25 cellular contexts compared by ENCODE assay signal in the genomic region with DNA sequence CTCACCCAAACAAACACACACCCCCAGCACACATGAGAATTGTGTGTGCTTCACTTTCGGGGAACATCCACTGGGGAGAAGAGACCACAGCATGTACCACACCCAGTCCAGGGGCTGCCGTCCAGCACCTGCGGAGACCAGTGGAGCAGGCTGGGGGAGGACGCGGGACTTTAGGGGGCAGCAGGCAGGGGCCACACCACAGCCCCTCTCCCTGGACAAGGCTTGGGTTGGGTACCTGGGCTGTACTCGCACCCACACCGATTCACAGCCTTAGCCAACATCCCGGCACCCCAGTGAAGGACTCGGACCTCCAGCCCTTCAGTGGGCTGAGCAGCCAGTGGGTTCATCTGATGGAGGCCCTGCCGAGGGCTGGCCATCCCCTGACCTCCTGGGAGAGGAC.
"Had no signal": no experiment of that assay in that cellular context is flagged by ENCODE, and none has a peak within 500 bp of the region (broad histone marks: within the 10 kb centered on the region; RNA-seq: fewer than 3 reads in every experiment).

No MANE protein-coding gene starts in this region.

- H3K27me3 ChIP-seq: colonic mucosa, ovary, right atrium auricular region, thyroid gland, vagina had no signal

- H3K27ac ChIP-seq: colonic mucosa, esophagus squamous epithelium, gastroesophageal sphincter, left ventricle myocardium inferior, lower lobe of right lung, ovary, right atrium auricular region, suprapubic skin, thyroid gland, vagina had no signal

- H3K9me3 Mint-ChIP-seq: immature natural killer cell; mesothelial cell of epicardium; stimulated activated effector memory CD8-positive, alpha-beta T cell treated with anti-CD3 and anti-CD28 coated beads, Interleukin-12 subunit alpha, Interleukin-12 subunit beta, amount 100 ng/mL, for 72 hours; type B pancreatic cell had no signal

- H3K27ac Mint-ChIP-seq: immature natural killer cell; memory B cell; mesothelial cell of epicardium; nephron; stimulated activated effector memory CD8-positive, alpha-beta T cell treated with anti-CD3 and anti-CD28 coated beads, Interleukin-12 subunit alpha, Interleukin-12 subunit beta, amount 100 ng/mL, for 72 hours; type B pancreatic cell had no signal

- ATAC-seq: gastroesophageal sphincter; left cardiac atrium; stimulated activated effector memory CD8-positive, alpha-beta T cell treated with anti-CD3 and anti-CD28 coated beads, Interleukin-12 subunit alpha, Interleukin-12 subunit beta, amount 100 ng/mL, for 72 hours; stimulated activated naive CD8-positive, alpha-beta T cell treated with anti-CD3 and anti-CD28 coated beads, Interleukin-15, Interleukin-2, amounts not matched to agents 100 U/mL and 50 U/mL, for 24 hours had no signal

- H3K4me1 ChIP-seq: colonic mucosa, esophagus squamous epithelium, gastroesophageal sphincter, left ventricle myocardium inferior, lower lobe of right lung, right atrium auricular region, suprapubic skin, thyroid gland, vagina had no signal

- H3K4me3 ChIP-seq: colonic mucosa, esophagus squamous epithelium, gastroesophageal sphincter, left ventricle myocardium inferior, lower lobe of right lung, ovary, right atrium auricular region, suprapubic skin, thyroid gland, vagina had no signal

- H3K36me3 ChIP-seq: colonic mucosa, esophagus squamous epithelium, gastroesophageal sphincter, left ventricle myocardium inferior, lower lobe of right lung, ovary, right atrium auricular region, suprapubic skin, thyroid gland, vagina had no signal

- H3K9me3 ChIP-seq: esophagus squamous epithelium, ovary, suprapubic skin, thyroid gland, vagina had no signal

- H3K4me3 Mint-ChIP-seq: immature natural killer cell; memory B cell; mesothelial cell of epicardium; nephron; stimulated activated effector memory CD8-positive, alpha-beta T cell treated with anti-CD3 and anti-CD28 coated beads, Interleukin-12 subunit alpha, Interleukin-12 subunit beta, amount 100 ng/mL, for 72 hours; type B pancreatic cell had no signal

- H3K36me3 Mint-ChIP-seq: memory B cell; mesothelial cell of epicardium; stimulated activated effector memory CD8-positive, alpha-beta T cell treated with anti-CD3 and anti-CD28 coated beads, Interleukin-12 subunit alpha, Interleukin-12 subunit beta, amount 100 ng/mL, for 72 hours; type B pancreatic cell had no signal

- H3K4me1 Mint-ChIP-seq: memory B cell; stimulated activated effector memory CD8-positive, alpha-beta T cell treated with anti-CD3 and anti-CD28 coated beads, Interleukin-12 subunit alpha, Interleukin-12 subunit beta, amount 100 ng/mL, for 72 hours had no signal

- DNase-seq: colonic mucosa; dermis blood vessel endothelial cell; esophagus squamous epithelium; foreskin fibroblast; glutamatergic neuron; immature natural killer cell; left cardiac atrium; left ventricle myocardium inferior; ovary; small intestine; stimulated activated CD4-positive, alpha-beta T cell treated with anti-CD3 and anti-CD28 coated beads, Interleukin-4, amount 100 ng/mL, for 1 hour; stimulated activated CD8-positive, alpha-beta memory T cell treated with anti-CD3 and anti-CD28 coated beads, Interleukin-4, amount 100 ng/mL, for 48 hours; stimulated activated naive CD8-positive, alpha-beta T cell treated with anti-CD3 and anti-CD28 coated beads, Interleukin-15, Interleukin-2, amounts not matched to agents 100 U/mL and 50 U/mL, for 24 hours; thyroid gland had no signal

- FAIRE-seq: keratinocyte, small intestine had no signal
